Comparison of ENCODE assay signal across 17 cellular contexts in genomic region chr3:187072582-187072981, GRCh38.
DNase-seq lines count a peak whose midpoint lies in the region; ATAC-seq, FAIRE-seq and TF ChIP-seq lines count a peak whose summit lies in the region.
"Had no signal": no experiment of that assay in that cellular context is flagged by ENCODE, and none has a peak within 500 bp of the region (broad histone marks: within the 10 kb centered on the region; RNA-seq: fewer than 3 reads in every experiment).

No MANE protein-coding gene starts in this region.

- TF ChIP-seq POLR2A in GM12891 (IDR thresholded peaks at IDR 0.05; ENCODE audit: low read depth, low read length) (0 out of 2 replicates have a peak, but pooled peaks have one; percentile 25), esophagus muscularis mucosa (IDR thresholded peaks at IDR 0.05; ENCODE audit: low read depth) (no peak)

- H3K79me2 ChIP-seq in OCI-LY7 (ENCODE audit: insufficient read depth, low read depth, low read length) = peaks cover 52% of the 10 kb centered on the region

- 89% methylated on average over 5 of the region's 5 CpGs for WGBS in esophagus muscularis mucosa

- H3K9me2 ChIP-seq in OCI-LY7 (ENCODE audit: insufficient read depth, low read length) = no peaks in the 10 kb centered on the region

- H2AFZ ChIP-seq in OCI-LY7 (ENCODE audit: low read length) = no peak overlapping the region
- H2AFZ ChIP-seq: GM23248 had no signal

- no peak for TF ChIP-seq EP300 in esophagus muscularis mucosa (IDR thresholded peaks at IDR 0.05)

- H3K36me3 ChIP-seq in OCI-LY7 (ENCODE audit: insufficient read depth, low read length) = peaks cover 100% of the 10 kb centered on the region
- peaks cover 0 to 65% (median 24%) of the 10 kb centered on the region in 4 donors for H3K36me3 ChIP-seq in esophagus muscularis mucosa

- no peaks in the 10 kb centered on the region for H3K9me3 ChIP-seq in OCI-LY7 (ENCODE audit: low read length)
- H3K9me3 ChIP-seq in esophagus muscularis mucosa = no peaks in the 10 kb centered on the region

- peak; percentile 9 for FAIRE-seq in GM12891 (lab: Jason Lieb, UNC)
- FAIRE-seq: bronchial epithelial cell, frontal cortex, small intestine had no signal

- DNase-seq in GM12891 (ENCODE audit: insufficient read length, low spot score) (no peak), OCI-LY7 (ENCODE audit: low spot score) (peak; percentile 60), activated gamma-delta T cell (lab: John Stamatoyannopoulos, UW) (no peak), iPS-NIHi11 (ENCODE audit: low spot score) (no peak), esophagus muscularis mucosa (ENCODE audit: extremely low spot score) (no peak)
- DNase-seq: activated CD4-positive, alpha-beta T cell treated with anti-CD3 and anti-CD28 coated beads, Interleukin-2, amount 50 U/mL, for 1 hour; activated gamma-delta T cell treated with Interleukin-2 at 50 U/mL for 16 hours; effector memory CD4-positive, alpha-beta T cell; GM23248; NCI-H2107; NK-92 treated with Interleukin-12 subunit alpha and Interleukin-12 subunit beta, amount 100 ng/mL, for 24 hours; small intestine had no signal

- no TSS peak for BruUV-seq in OCI-LY7 (replicated peaks; lab: Mats Ljungman, UMichigan)

- 0 out of 2 replicates have a peak, but pooled peaks cover 4% of the 10 kb centered on the region for H4K20me1 ChIP-seq in OCI-LY7 (ENCODE audit: insufficient read depth, low read length)

- no peak for TF ChIP-seq CTCF in OCI-LY7 (conservative IDR thresholded peaks at IDR 0.05; ENCODE audit: low read length)
- TF ChIP-seq CTCF in esophagus muscularis mucosa (IDR thresholded peaks at IDR 0.05) = no peak

- POLR2A ChIA-PET in OCI-LY7 (lab: Charles Lee) = interaction anchor here (0.6 to 0.9 kb wide), 3 partner anchors 46 to 106 kb away, joined by 3 to 4 read pairs (median 3); partner anchors contain the start of gene RPL39L

- H3K27ac ChIP-seq in OCI-LY7 (ENCODE audit: low read depth, low read length, poor library complexity, severe bottlenecking) (peak overlapping the region; percentile 65), esophagus muscularis mucosa (replicated peaks in 1 of 4) (no peak overlapping the region)
- H3K27ac ChIP-seq: GM23248 had no signal

- H3K4me3 ChIP-seq in OCI-LY7 (ENCODE audit: low read depth, low read length, poor library complexity, severe bottlenecking) (peak overlapping the region; percentile 4), esophagus muscularis mucosa (no peak overlapping the region)
- H3K4me3 ChIP-seq: GM23248 had no signal

- H3K27me3 ChIP-seq in esophagus muscularis mucosa = no peaks in the 10 kb centered on the region

- H3K4me1 ChIP-seq in OCI-LY7 (ENCODE audit: insufficient read depth, low read length, poor library complexity, severe bottlenecking) (peaks cover 59% of the 10 kb centered on the region), esophagus muscularis mucosa (no peaks in the 10 kb centered on the region)

- CTCF ChIA-PET in OCI-LY7 (lab: Charles Lee; ENCODE audit: unreplicated experiment) = no interaction called here

- intact Hi-C loops in OCI-LY7 (cut with micrococcal nuclease; ENCODE audit: unreplicated experiment) (no loop called here), esophagus muscularis mucosa (cut with DNase I) (no loop called here)

- ATAC-seq in HG03565 (IDR thresholded peaks at IDR 0.05; ENCODE audit: unreplicated experiment) = peak; percentile 46
- peak; percentile 31 for ATAC-seq in esophagus mucosa
- no peak for ATAC-seq in GM18873 (IDR thresholded peaks at IDR 0.05; ENCODE audit: low FRiP score, unreplicated experiment)

- peak overlapping the region; percentile 56 for H3K4me2 ChIP-seq in OCI-LY7 (ENCODE audit: low read length)

TF ChIP-seq in GM12891, 5 proteins besides CTCF, POLR2A, EP300 and RAD21:
- TF ChIP-seq SPI1 (IDR thresholded peaks at IDR 0.05; ENCODE audit: low read depth, low read length) = 0 out of 2 replicates have a peak, but pooled peaks have one; percentile 10
- TF ChIP-seq PAX5 (IDR thresholded peaks at IDR 0.05; ENCODE audit: insufficient read depth, low read length, severe bottlenecking) = no peak
- no peak for TF ChIP-seq POU2F2 (IDR thresholded peaks at IDR 0.05; ENCODE audit: low read depth, low read length)
